ENCODE assay signal across 1 cellular context in the genomic region with DNA sequence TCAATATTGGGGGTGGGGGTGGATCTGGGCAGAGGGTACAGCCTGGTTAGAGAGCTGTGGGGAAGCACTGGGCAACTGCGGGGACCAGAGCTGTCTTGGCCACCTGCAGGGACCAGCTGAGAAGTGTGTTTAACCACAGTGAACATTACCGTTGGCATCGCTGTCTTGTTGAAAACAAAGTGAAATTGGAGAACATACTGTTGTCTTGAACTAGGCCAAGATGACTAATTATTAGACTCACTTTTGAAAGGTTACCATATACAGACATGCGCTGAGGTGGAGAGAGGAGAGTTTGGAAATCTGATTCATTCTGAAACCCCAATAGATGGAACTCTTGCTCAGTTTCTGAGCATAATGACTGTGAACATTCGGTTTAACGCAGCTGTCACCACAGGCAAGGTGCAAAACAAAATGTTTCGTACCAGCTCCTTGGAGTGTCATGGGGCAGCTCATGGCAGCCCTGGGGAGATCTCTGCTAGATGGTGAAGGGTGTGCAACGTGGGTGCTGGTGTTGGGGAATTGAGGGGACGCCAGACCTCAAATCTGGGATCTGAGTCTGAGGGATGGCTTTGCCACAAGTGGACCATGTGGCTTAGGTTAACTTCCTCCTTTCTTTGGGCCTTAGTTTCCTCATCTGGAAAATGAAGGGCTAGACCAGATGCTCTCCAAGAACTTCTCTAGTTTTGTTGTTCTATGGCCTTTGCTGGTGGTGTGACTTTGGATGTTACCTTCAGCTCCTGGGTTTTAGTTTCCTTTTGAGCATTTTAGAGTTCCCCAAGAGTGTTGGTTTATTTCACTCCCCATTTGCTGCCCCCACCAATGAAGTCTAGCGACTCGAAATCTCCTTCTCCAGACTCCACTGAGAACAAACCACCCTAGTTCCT.
TF ChIP-seq lines count a peak whose summit lies in the region.

No MANE protein-coding gene starts in this region.

TF ChIP-seq in GM12878, 131 proteins besides CTCF, POLR2A, EP300 and RAD21 (continued from another document):
- TF ChIP-seq, protein P1, sequence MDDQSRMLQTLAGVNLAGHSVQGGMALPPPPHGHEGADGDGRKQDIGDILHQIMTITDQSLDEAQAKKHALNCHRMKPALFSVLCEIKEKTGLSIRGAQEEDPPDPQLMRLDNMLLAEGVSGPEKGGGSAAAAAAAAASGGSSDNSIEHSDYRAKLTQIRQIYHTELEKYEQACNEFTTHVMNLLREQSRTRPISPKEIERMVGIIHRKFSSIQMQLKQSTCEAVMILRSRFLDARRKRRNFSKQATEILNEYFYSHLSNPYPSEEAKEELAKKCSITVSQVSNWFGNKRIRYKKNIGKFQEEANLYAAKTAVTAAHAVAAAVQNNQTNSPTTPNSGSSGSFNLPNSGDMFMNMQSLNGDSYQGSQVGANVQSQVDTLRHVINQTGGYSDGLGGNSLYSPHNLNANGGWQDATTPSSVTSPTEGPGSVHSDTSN (IDR thresholded peaks at IDR 0.05; ENCODE audit: insufficient replicate concordance, low read depth, low read length): peak; percentile 6
- TF ChIP-seq CEBPZ (IDR thresholded peaks at IDR 0.05; ENCODE audit: low read depth, low read length) (no peak), SMAD1 (IDR thresholded peaks at IDR 0.05; ENCODE audit: low read depth, partially characterized antibody) (peak; percentile 73), USF1 (IDR thresholded peaks at IDR 0.05; ENCODE audit: borderline replicate concordance, extremely low read length, insufficient read depth, low read depth, low read length) (no peak), RELA (IDR thresholded peaks at IDR 0.05; ENCODE audit: borderline replicate concordance, partially characterized antibody) (peak; percentile 77), MLLT1 (IDR thresholded peaks at IDR 0.05) (peak; percentile 76; the same call in 1 of the 2 replicates), TARDBP (IDR thresholded peaks at IDR 0.05; ENCODE audit: borderline replicate concordance) (no peak), GABPA (IDR thresholded peaks at IDR 0.05; ENCODE audit: low read depth) (peak; percentile 74), EZH2 (IDR thresholded peaks at IDR 0.05; ENCODE audit: borderline replicate concordance, control insufficient read depth, low read depth, low read length) (no peak), NBN (IDR thresholded peaks at IDR 0.05) (peak; percentile 87), IKZF1 (conservative IDR thresholded peaks at IDR 0.05) (peak; percentile 99), MTA3 (IDR thresholded peaks at IDR 0.05; ENCODE audit: borderline replicate concordance, low read length) (peak; percentile 96)
TF ChIP-seq in GM12878: peak in this region for 71.
